ENCODE assay signal across 1 cellular context in genomic region chr11:2867142-2867541, GRCh38.
A peak's percentile ranks its signal among the peaks of the same experiment; 100 is the strongest.
TF ChIP-seq lines count a peak whose summit lies in the region.

No MANE protein-coding gene starts in this region.

TF ChIP-seq in K562, 482 proteins besides CTCF, POLR2A, EP300 and RAD21 (continues in another document):
- TF ChIP-seq CLOCK (CRISPR knock-in tag; IDR thresholded peaks at IDR 0.05; ENCODE audit: borderline replicate concordance) (no peak), E4F1 (CRISPR knock-in tag; IDR thresholded peaks at IDR 0.05; ENCODE audit: borderline replicate concordance) (no peak), PRPF4 (IDR thresholded peaks at IDR 0.05; ENCODE audit: insufficient read depth, low read depth, low read length, poor library complexity, severe bottlenecking) (no peak), TRIM24 (IDR thresholded peaks at IDR 0.05) (peak; percentile 23 to 70; a peak in 3 of 4 replicates), ZKSCAN1 (IDR thresholded peaks at IDR 0.05; ENCODE audit: low read depth, low read length) (no peak), SMARCB1 (IDR thresholded peaks at IDR 0.05; ENCODE audit: insufficient read length, low read depth) (no peak), ARHGAP35 (IDR thresholded peaks at IDR 0.05; ENCODE audit: partially characterized antibody) (no peak), NFIX (CRISPR knock-in tag; IDR thresholded peaks at IDR 0.05; ENCODE audit: low read depth) (no peak), POU5F1 (IDR thresholded peaks at IDR 0.05; ENCODE audit: borderline replicate concordance, low read depth, low read length, partially characterized antibody) (no peak), CBX5 (IDR thresholded peaks at IDR 0.05; ENCODE audit: borderline replicate concordance, low read depth) (0 out of 2 replicates have a peak, but pooled peaks have one; percentile 11), CHAMP1 (IDR thresholded peaks at IDR 0.05) (no peak), MEF2A (IDR thresholded peaks at IDR 0.05; ENCODE audit: control insufficient read depth, low read depth, low read length) (no peak), TFAP4 (CRISPR knock-in tag; IDR thresholded peaks at IDR 0.05; ENCODE audit: borderline replicate concordance) (no peak), FOXO4 (CRISPR knock-in tag; IDR thresholded peaks at IDR 0.05) (no peak), ZNF436 (CRISPR knock-in tag; IDR thresholded peaks at IDR 0.05) (no peak), ZFPM2 (CRISPR knock-in tag; IDR thresholded peaks at IDR 0.05) (no peak), ZNF316 (IDR thresholded peaks at IDR 0.05) (peak; percentile 83), SFPQ (IDR thresholded peaks at IDR 0.05; ENCODE audit: low read depth, low read length) (no peak), SMARCC2 (IDR thresholded peaks at IDR 0.05; ENCODE audit: low read depth) (no peak), TSC22D4 (tag; IDR thresholded peaks at IDR 0.05) (no peak), ETV5 (CRISPR knock-in tag; IDR thresholded peaks at IDR 0.05; ENCODE audit: low read depth) (no peak), SP1 (CRISPR knock-in tag; IDR thresholded peaks at IDR 0.05) (0 out of 2 replicates have a peak, but pooled peaks have one; percentile 24), SPI1 (IDR thresholded peaks at IDR 0.05; ENCODE audit: borderline replicate concordance, low read depth, low read length) (no peak), TRIM28 (IDR thresholded peaks at IDR 0.05) (peak; percentile 84), ETS2 (tag; IDR thresholded peaks at IDR 0.05; ENCODE audit: borderline replicate concordance, poor library complexity, severe bottlenecking) (no peak), HSF4 (CRISPR knock-in tag; IDR thresholded peaks at IDR 0.05; ENCODE audit: borderline replicate concordance) (no peak), DNMT1 (IDR thresholded peaks at IDR 0.05) (no peak), TFE3 (CRISPR knock-in tag; IDR thresholded peaks at IDR 0.05) (no peak), PHF8 (IDR thresholded peaks at IDR 0.05; ENCODE audit: borderline replicate concordance, low read length) (no peak), MAFG (tag; conservative IDR thresholded peaks at IDR 0.05) (0 out of 2 replicates have a peak, but pooled peaks have one; percentile 19), MAFF (IDR thresholded peaks at IDR 0.05; ENCODE audit: low read length) (peak; percentile 74), ZBTB40 (IDR thresholded peaks at IDR 0.05) (no peak), ZBTB40 (CRISPR knock-in tag; IDR thresholded peaks at IDR 0.05) (no peak), HDAC3 (IDR thresholded peaks at IDR 0.05; ENCODE audit: borderline replicate concordance, partially characterized antibody) (no peak), SMAD1 (IDR thresholded peaks at IDR 0.05; ENCODE audit: low read depth, low read length, partially characterized antibody) (no peak), ZNF174 (CRISPR knock-in tag; IDR thresholded peaks at IDR 0.05) (no peak)
